In genomic region chr1:32755098-32755809, GRCh38 we compare ENCODE assay signal across 8 cellular contexts. TPM values are rescaled to one million over a fixed set of nuclear protein-coding genes. Genes with fewer than 3 reads are reported as not detected.
DNase-seq lines count a peak whose midpoint lies in the region; ATAC-seq and TF ChIP-seq lines count a peak whose summit lies in the region.

No MANE protein-coding gene starts in this region.

- H2BK120ac ChIP-seq in neuronal stem cell (ENCODE audit: low read depth, low read length) = no peak overlapping the region

- no peak overlapping the region for H3K9ac ChIP-seq in neuronal stem cell (ENCODE audit: low read depth, low read length, poor library complexity)

- no peaks in the 10 kb centered on the region for H3K36me3 ChIP-seq in neuronal stem cell (replicated peaks in 1 of 2; ENCODE audit: control insufficient read depth in 2 of 2, insufficient read depth in 2 of 2, low read length in 2 of 2)

- H3K4me2 ChIP-seq in neuronal stem cell (ENCODE audit: insufficient read depth, low read length, poor library complexity, severe bottlenecking) = peak overlapping the region; percentile 70

- H3K4me3 ChIP-seq in AG04449 (ENCODE audit: low read depth, low read length) (peak overlapping the region; percentile 68), fibroblast of pulmonary artery (replicated peaks; ENCODE audit: low read depth, low read length) (peak overlapping the region; percentile 8), neuronal stem cell (ENCODE audit: low read length in 2 of 2) (peak overlapping the region; percentile 58 to 76)

- no peak overlapping the region for H3K14ac ChIP-seq in neuronal stem cell (ENCODE audit: low read length)

- no peak overlapping the region for H4K91ac ChIP-seq in neuronal stem cell (ENCODE audit: low read depth, low read length, poor library complexity)

- no peaks in the 10 kb centered on the region for H3K27me3 ChIP-seq in neuronal stem cell (ENCODE audit: control insufficient read depth in 3 of 3, insufficient read depth in 3 of 3, low read depth in 1 of 3, low read length in 3 of 3)

- DNase-seq in AG04449 (ENCODE audit: low read depth, low spot score) (no peak), RWPE1 (ENCODE audit: low spot score) (peak; percentile 60), fibroblast of pulmonary artery (ENCODE audit: low read depth) (no peak), neuronal stem cell (ENCODE audit: low spot score) (no peak), NCI-H1105 (lab: John Stamatoyannopoulos, UW) (no peak), COR-L47 (lab: John Stamatoyannopoulos, UW) (no peak)
- DNase-seq in effector CD4-positive, alpha-beta T cell = no peak

- H2BK15ac ChIP-seq in neuronal stem cell (ENCODE audit: low read length) = no peak overlapping the region

- H4K8ac ChIP-seq in neuronal stem cell (ENCODE audit: low read depth, low read length) = no peak overlapping the region

- H3K4ac ChIP-seq in neuronal stem cell (ENCODE audit: low read length) = no peak overlapping the region

- POLR2A ChIA-PET in AG04449 (lab: Yijun Ruan, JAX) (no interaction called here), RWPE1 (lab: Yijun Ruan, JAX; ENCODE audit: low non-redundant PET) (interaction anchor here (1.3 kb wide), 1 partner anchor 9 kb away, joined by 5 read pairs; no protein-coding TSS in a partner anchor)

- H2AFZ ChIP-seq in neuronal stem cell (ENCODE audit: low read length) = peak overlapping the region; percentile 91

- no peak for TF ChIP-seq CTCF in AG04449 (IDR thresholded peaks at IDR 0.05; ENCODE audit: insufficient read depth, low read length, missing control alignments)
- TF ChIP-seq CTCF in RWPE1 (conservative IDR thresholded peaks at IDR 0.05; ENCODE audit: low read depth) = no peak
- no peak for TF ChIP-seq CTCF in fibroblast of pulmonary artery (IDR thresholded peaks at IDR 0.05; ENCODE audit: low read length, missing control alignments)

- no peak overlapping the region for H3K23ac ChIP-seq in neuronal stem cell (ENCODE audit: low read depth, low read length, poor library complexity)

- CTCF ChIA-PET in AG04449 (lab: Yijun Ruan, JAX) = interaction anchor here (0.7 to 5.3 kb wide), 5 partner anchors 10 to 235 kb away, joined by 3 to 32 read pairs (median 8); no protein-coding TSS in a partner anchor
- CTCF ChIA-PET in RWPE1 (lab: Yijun Ruan, JAX) = interaction anchor here (0.5 to 2.9 kb wide), 4 partner anchors 43 to 544 kb away, joined by 3 to 18 read pairs (median 4); no protein-coding TSS in a partner anchor

- H3K18ac ChIP-seq in neuronal stem cell (ENCODE audit: low read length) = peak overlapping the region; percentile 9

- H2BK12ac ChIP-seq in neuronal stem cell (ENCODE audit: low read length) = no peak overlapping the region

- no peak for ATAC-seq in HG02885 (IDR thresholded peaks at IDR 0.05; ENCODE audit: poor library complexity, unreplicated experiment)

- no CpG with 5 or more reads among the region's 10 CpGs for WGBS in neuronal stem cell (ENCODE audit: extremely low coverage in 2 of 2, insufficient read length in 2 of 2, insufficient replicate concordance in 1 of 2), 2 donors

- peaks cover 10 to 25% of the 10 kb centered on the region in 2 donors for H3K4me1 ChIP-seq in neuronal stem cell (ENCODE audit: control insufficient read depth in 2 of 2, insufficient read depth in 1 of 2, low read depth in 1 of 2, low read length in 2 of 2)

- H3K9me3 ChIP-seq in neuronal stem cell (replicated peaks in 1 of 2; ENCODE audit: control insufficient read depth in 2 of 2, insufficient read depth in 1 of 2, low read depth in 1 of 2, low read length in 2 of 2) = peaks cover 0 to 2% of the 10 kb centered on the region in 2 donors

- H3K79me1 ChIP-seq in neuronal stem cell (ENCODE audit: low read depth, low read length) = peaks cover 5% of the 10 kb centered on the region

- H2AK5ac ChIP-seq in neuronal stem cell (ENCODE audit: low read depth, low read length) = peak overlapping the region; percentile 36

- no peak overlapping the region for H2BK5ac ChIP-seq in neuronal stem cell (ENCODE audit: low read length)

- H3K27ac ChIP-seq in RWPE1 = peak overlapping the region; percentile 100
- peak overlapping the region; percentile 47 for H3K27ac ChIP-seq in neuronal stem cell (replicated peaks; ENCODE audit: low read length)

RNA-seq across cellular contexts. Expression of gene SYNC, which starts 52.7 kb away (rescaled TPM):
- polyA plus RNA-seq in neuronal stem cell (2013, experiment 1 of 2) = 0.03 TPM
- polyA plus RNA-seq in neuronal stem cell (2013, experiment 2 of 2) = 0.03 TPM

Comparison
In these comparisons a context has a peak if more than half of its experiments do, and no peak if none do; other contexts are left out.
1. H3K4me3 ChIP-seq: peak in every context shown above with its lines; median percentile 68 in AG04449; 67 in neuronal stem cell; 8 in fibroblast of pulmonary artery.